8 cellular contexts compared by ENCODE assay signal in genomic region chr1:18901952-18902522, GRCh38. TPM values are rescaled to one million over a fixed set of nuclear protein-coding genes. Genes with fewer than 3 reads are reported as not detected.
DNase-seq lines count a peak whose midpoint lies in the region; ATAC-seq lines count a peak whose summit lies in the region.

No MANE protein-coding gene starts in this region.

- H3K27ac ChIP-seq in cingulate gyrus (ENCODE audit: low read depth, low read length), result peak overlapping the region; percentile 98

- peak overlapping the region; percentile 67 for H3K4me3 ChIP-seq in mononuclear cell (ENCODE audit: low read length)

- no peaks in the 10 kb centered on the region for H3K9me3 ChIP-seq in mononuclear cell (ENCODE audit: low read depth, low read length)

- H3K27me3 ChIP-seq in mononuclear cell (ENCODE audit: insufficient read depth, low read length), result no peaks in the 10 kb centered on the region

- peak; percentile 22 for DNase-seq in stimulated activated CD4-positive, alpha-beta T cell treated with anti-CD3 and anti-CD28 coated beads, Interleukin-4, amount 100 ng/mL, for 1 hour
- DNase-seq in stimulated activated CD4-positive, alpha-beta T cell treated with anti-CD3 and anti-CD28 coated beads, Interleukin-12 subunit alpha, Interleukin-12 subunit beta, amount 100 ng/mL, for 4 hours, result no peak
- peak; percentile 11 to 19 for DNase-seq in NOMO-1 (lab: John Stamatoyannopoulos, UW; ENCODE audit: unreplicated experiment in 2 of 2)
- no peak for DNase-seq in activated gamma-delta T cell treated with Interleukin-2 at 50 U/mL for 16 hours
- DNase-seq in NCI-H2029 (lab: John Stamatoyannopoulos, UW), result no peak

- no peak for ATAC-seq in HG02870 (IDR thresholded peaks at IDR 0.05; ENCODE audit: unreplicated experiment)

- H3K4me1 ChIP-seq in mononuclear cell (ENCODE audit: insufficient read depth, low read length), result peaks cover 34% of the 10 kb centered on the region

RNA-seq across cellular contexts. Expression of gene ALDH4A1, which starts 0.3 kb away (rescaled TPM):
- 0.73 TPM for total RNA-seq in mononuclear cell

RNA-seq across cellular contexts. Expression of gene TAS1R2, which starts 42.6 kb away (rescaled TPM):
- total RNA-seq in mononuclear cell, result not detected

RNA-seq across cellular contexts. Expression of gene IFFO2, which starts 54.4 kb away (rescaled TPM):
- total RNA-seq in mononuclear cell, result 37.5 TPM

Comparison
In these comparisons a context has a peak if more than half of its experiments do, and no peak if none do; other contexts are left out.
1. DNase-seq: peak in stimulated activated CD4-positive, alpha-beta T cell treated with anti-CD3 and anti-CD28 coated beads, Interleukin-4, amount 100 ng/mL, for 1 hour (single experiment) and NOMO-1 (2 of 2); none in stimulated activated CD4-positive, alpha-beta T cell treated with anti-CD3 and anti-CD28 coated beads, Interleukin-12 subunit alpha, Interleukin-12 subunit beta, amount 100 ng/mL, for 4 hours (single experiment), activated gamma-delta T cell treated with Interleukin-2 at 50 U/mL for 16 hours (single experiment) and NCI-H2029 (single experiment).